In the genomic region with DNA sequence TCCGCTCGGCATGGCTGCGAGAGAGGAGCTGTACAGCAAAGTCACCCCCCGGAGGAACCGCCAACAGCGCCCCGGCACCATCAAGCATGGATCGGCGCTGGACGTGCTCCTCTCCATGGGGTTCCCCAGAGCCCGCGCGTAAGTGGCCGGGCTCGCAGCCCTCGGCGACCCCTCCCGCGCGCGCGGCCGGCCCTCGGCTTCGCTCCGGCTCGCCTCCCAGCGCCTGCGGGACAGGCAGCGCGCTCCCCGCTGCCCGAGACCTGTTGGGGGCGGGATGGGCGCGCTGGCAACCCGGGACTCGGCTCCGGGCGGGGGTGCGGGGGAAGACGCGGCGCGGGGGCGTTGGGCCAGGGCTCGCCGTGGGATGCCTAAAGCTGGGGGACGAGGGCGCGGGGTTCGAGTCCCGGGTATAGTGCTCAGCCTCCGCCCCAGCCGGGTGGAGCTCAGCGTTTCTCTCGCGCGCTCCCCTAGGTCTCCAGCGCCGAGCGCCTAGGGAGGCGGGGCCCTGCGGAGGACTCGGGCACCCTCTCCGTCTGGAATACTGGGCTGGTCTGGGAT, we compare ENCODE assay signal across 7 cellular contexts. TPM values are rescaled to one million over a fixed set of nuclear protein-coding genes. Genes with fewer than 3 reads are reported as not detected.
DNase-seq lines count a peak whose midpoint lies in the region; ATAC-seq and TF ChIP-seq lines count a peak whose summit lies in the region.

No MANE protein-coding gene starts in this region.

- no peaks in the 10 kb centered on the region for H3K27me3 Mint-ChIP-seq in activated T-cell treated with anti-CD3 and anti-CD28 coated beads, Interleukin-2, amount 50 U/mL, for 4 hours (ENCODE audit: low read depth)
- no peaks in the 10 kb centered on the region for H3K27me3 Mint-ChIP-seq in naive thymus-derived CD8-positive, alpha-beta T cell

- H3K36me3 ChIP-seq in esophagus squamous epithelium: no peaks in the 10 kb centered on the region
- no peaks in the 10 kb centered on the region for H3K36me3 ChIP-seq in suprapubic skin

- peaks cover 0 to 29% (median 0%) of the 10 kb centered on the region in 4 donors for H3K27me3 ChIP-seq in esophagus squamous epithelium
- peaks cover 23% of the 10 kb centered on the region for H3K27me3 ChIP-seq in suprapubic skin

- peaks cover 50% of the 10 kb centered on the region for H3K4me1 Mint-ChIP-seq in activated T-cell treated with anti-CD3 and anti-CD28 coated beads, Interleukin-2, amount 50 U/mL, for 4 hours (ENCODE audit: low read depth)
- peaks cover 31 to 59% (median 51%) of the 10 kb centered on the region in 4 donors for H3K4me1 Mint-ChIP-seq in naive thymus-derived CD8-positive, alpha-beta T cell

- peak overlapping the region; percentile 85 to 97 (median 95) for H3K27ac Mint-ChIP-seq in naive thymus-derived CD8-positive, alpha-beta T cell

- peak overlapping the region; percentile 88 to 94 (median 90) for H3K27ac ChIP-seq in esophagus squamous epithelium
- peak overlapping the region; percentile 48 for H3K27ac ChIP-seq in suprapubic skin

- H3K9me3 Mint-ChIP-seq in activated T-cell treated with anti-CD3 and anti-CD28 coated beads, Interleukin-2, amount 50 U/mL, for 4 hours: no peaks in the 10 kb centered on the region
- no peaks in the 10 kb centered on the region for H3K9me3 Mint-ChIP-seq in naive thymus-derived CD8-positive, alpha-beta T cell

- H3K9me3 ChIP-seq in esophagus squamous epithelium (no peaks in the 10 kb centered on the region), suprapubic skin (no peaks in the 10 kb centered on the region)

- peak; percentile 11 to 83 for DNase-seq in NCI-H526 (lab: John Stamatoyannopoulos, UW)
- peak; percentile 59 for DNase-seq in activated T-cell treated with anti-CD3 and anti-CD28 coated beads, Interleukin-2, amount 50 U/mL, for 4 hours
- no peak for DNase-seq in esophagus squamous epithelium (lab: John Stamatoyannopoulos, UW)
- DNase-seq in naive thymus-derived CD8-positive, alpha-beta T cell: peak in 8 of 10 donors; percentile 18 to 71 (median 37)
- DNase-seq in suprapubic skin (ENCODE audit: low spot score in 2 of 2): peak; percentile 68 to 85

- WGBS in esophagus squamous epithelium, 2 donors: 0% methylated on average over 1 of the region's 66 CpGs; no CpG with 5 or more reads in 1 of the 2 donors
- no CpG with 5 or more reads among the region's 66 CpGs for WGBS in suprapubic skin

- POLR2A ChIA-PET in naive thymus-derived CD8-positive, alpha-beta T cell (lab: Charles Lee): interaction anchor here (0.6 to 3.9 kb wide), 25 partner anchors 9 to 429 kb away, joined by 3 to 66 read pairs (median 5); a partner anchor contains a TSS

- no peak for TF ChIP-seq EP300 in suprapubic skin (IDR thresholded peaks at IDR 0.05)

- H3K36me3 Mint-ChIP-seq in activated T-cell treated with anti-CD3 and anti-CD28 coated beads, Interleukin-2, amount 50 U/mL, for 4 hours (ENCODE audit: insufficient read depth): no peaks in the 10 kb centered on the region
- H3K36me3 Mint-ChIP-seq in naive thymus-derived CD8-positive, alpha-beta T cell: no peaks in the 10 kb centered on the region

- H3K4me1 ChIP-seq in esophagus squamous epithelium (peaks cover 4 to 51% (median 21%) of the 10 kb centered on the region in 3 donors), suprapubic skin (peaks cover 28% of the 10 kb centered on the region)

- ATAC-seq in GM18867 (IDR thresholded peaks at IDR 0.05; ENCODE audit: unreplicated experiment) (peak; percentile 53), HG02885 (IDR thresholded peaks at IDR 0.05; ENCODE audit: poor library complexity, unreplicated experiment) (peak; percentile 56)
- ATAC-seq in activated T-cell treated with anti-CD3 and anti-CD28 coated beads, Interleukin-2, amount 50 U/mL, for 4 hours: peak; percentile 65 to 70
- ATAC-seq in naive thymus-derived CD8-positive, alpha-beta T cell: peak; percentile 67 to 70

- intact Hi-C loops in esophagus squamous epithelium (cut with DNase I): no loop called here

- H3K4me3 Mint-ChIP-seq in activated T-cell treated with anti-CD3 and anti-CD28 coated beads, Interleukin-2, amount 50 U/mL, for 4 hours: peak overlapping the region; percentile 93
- H3K4me3 Mint-ChIP-seq in naive thymus-derived CD8-positive, alpha-beta T cell: peak overlapping the region; percentile 92 to 100 (median 98)

- peak overlapping the region; percentile 74 to 91 (median 82) for H3K4me3 ChIP-seq in esophagus squamous epithelium
- H3K4me3 ChIP-seq in suprapubic skin: peak overlapping the region; percentile 66

- no peak for TF ChIP-seq CTCF in esophagus squamous epithelium (IDR thresholded peaks at IDR 0.05)
- no peak for TF ChIP-seq CTCF in suprapubic skin (IDR thresholded peaks at IDR 0.05)

- TF ChIP-seq POLR2A in esophagus squamous epithelium (IDR thresholded peaks at IDR 0.05): no peak
- TF ChIP-seq POLR2A in suprapubic skin (IDR thresholded peaks at IDR 0.05): no peak

RNA-seq across cellular contexts. Expression of a gene that starts 0.6 kb away (rescaled TPM):
- 10 to 100 TPM; 37.6 to 53.3 (median 39.9) TPM for total RNA-seq in activated T-cell treated with anti-CD3 and anti-CD28 coated beads, Interleukin-2, amount 50 U/mL, for 4 hours
- total RNA-seq in esophagus squamous epithelium: 10 to 100 TPM in 2 of 4 donors, 1 to 10 TPM in 2; 2.7 to 16.4 (median 9.7) TPM
- 10 to 100 TPM; 33.7 to 35.2 TPM for total RNA-seq in naive thymus-derived CD8-positive, alpha-beta T cell
- 10 to 100 TPM in 1 of 3 donors, 1 to 10 TPM in 2; 6.8 to 12.8 (median 7.1) TPM for polyA plus RNA-seq in naive thymus-derived CD8-positive, alpha-beta T cell
- total RNA-seq in suprapubic skin: 10 to 100 TPM in 3 of 4 donors, 1 to 10 TPM in 1; 4.2 to 41.2 (median 24.4) TPM
